25 cellular contexts compared by ENCODE assay signal in the genomic region with DNA sequence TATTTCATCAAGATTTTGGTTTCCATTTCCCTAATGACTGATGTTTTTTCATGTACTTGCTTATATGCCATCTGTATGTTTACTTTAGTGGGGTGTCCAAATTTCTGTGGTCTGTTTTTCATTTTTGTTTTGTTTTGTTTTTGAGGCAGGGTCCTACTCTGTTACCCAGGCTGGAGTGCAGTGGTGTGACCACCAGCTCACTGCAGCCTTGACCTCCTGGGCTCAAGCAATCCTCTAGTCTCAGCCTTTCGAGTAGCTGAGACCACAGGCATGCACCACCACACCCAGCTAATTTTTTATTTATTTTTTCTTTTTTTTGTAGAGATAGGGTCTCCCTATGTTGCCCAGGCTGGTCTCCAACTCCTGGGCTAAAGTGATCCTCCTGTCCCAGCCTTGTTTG.
"Had no signal": no experiment of that assay in that cellular context is flagged by ENCODE, and none has a peak within 500 bp of the region (broad histone marks: within the 10 kb centered on the region; RNA-seq: fewer than 3 reads in every experiment).

No MANE protein-coding gene starts in this region.

- H3K9me3 Mint-ChIP-seq: immature natural killer cell had no signal

- H3K9me3 ChIP-seq: right lobe of liver, testis had no signal

- H3K4me3 Mint-ChIP-seq: activated CD8-positive, alpha-beta T cell treated with anti-CD3 and anti-CD28 coated beads, Interleukin-2, amount 10 ng/mL, durations not matched to agents 7 days and 5 days; activated naive CD8-positive, alpha-beta T cell treated with anti-CD3 and anti-CD28 coated beads, Interleukin-2, amount 50 U/mL, for 24 hours; activated T-helper 1 cell treated with anti-CD3 and anti-CD28 coated beads, Interleukin-12 subunit alpha, Interleukin-12 subunit beta, Interleukin-2, Interleukin-4 antibody, amounts not matched to agents 30 ng/mL and 10 ng/mL and 1 ng/mL, durations not matched to agents 14 hours and 24 hours and 36 hours; immature natural killer cell; nephron progenitor cell; T-cell; T-helper 2 cell treated with Interferon-gamma antibody and Interleukin-4, amounts not matched to agents 5 μg/mL and 100 μg/mL, for 36 hours had no signal

- DNase-seq: activated CD4-positive, alpha-beta T cell treated with anti-CD3 and anti-CD28 coated beads, Interleukin-2, amount 50 U/mL, for 1 hour; activated CD8-positive, alpha-beta T cell treated with anti-CD3 and anti-CD28 coated beads, Interleukin-2, amount 10 ng/mL, durations not matched to agents 7 days and 5 days; activated gamma-delta T cell; activated naive CD4-positive, alpha-beta T cell treated with anti-CD3 and anti-CD28 coated beads, Interleukin-2, amount 50 U/mL, for 16 hours; activated naive CD8-positive, alpha-beta T cell treated with anti-CD3 and anti-CD28 coated beads, Interleukin-2, amount 50 U/mL, for 24 hours; cortex of kidney; foreskin fibroblast; immature natural killer cell; left ventricle myocardium inferior; nephron progenitor cell; right lobe of liver; small intestine; stimulated activated CD4-positive, alpha-beta T cell treated with anti-CD3 and anti-CD28 coated beads, Interleukin-15, amount 100 ng/mL, for 24 hours; stimulated activated CD8-positive, alpha-beta memory T cell treated with anti-CD3 and anti-CD28 coated beads, Interleukin-4, amount 100 ng/mL, for 48 hours; stimulated activated naive CD4-positive, alpha-beta T cell; T-cell; testis; trophoblast cell; uterus had no signal

- ATAC-seq: activated CD4-positive, CD25-positive, alpha-beta regulatory T cell treated with anti-CD3 and anti-CD28 coated beads, Interleukin-2, amount 50 U/mL, for 24 hours; activated CD8-positive, alpha-beta T cell treated with anti-CD3 and anti-CD28 coated beads, Interleukin-2, amount 10 ng/mL, durations not matched to agents 7 days and 5 days; activated naive CD8-positive, alpha-beta T cell treated with anti-CD3 and anti-CD28 coated beads, Interleukin-2, amount 50 U/mL, for 24 hours; right lobe of liver; T-cell had no signal

- H3K4me1 ChIP-seq: right lobe of liver had no signal

- H3K36me3 ChIP-seq: breast epithelium, left ventricle myocardium inferior, right lobe of liver, uterus had no signal

- H3K4me3 ChIP-seq: breast epithelium, left ventricle myocardium inferior, right lobe of liver, testis, uterus had no signal

- H3K4me1 Mint-ChIP-seq: activated naive CD8-positive, alpha-beta T cell treated with anti-CD3 and anti-CD28 coated beads, Interleukin-2, amount 50 U/mL, for 24 hours; immature natural killer cell; T-cell had no signal

- H3K27ac Mint-ChIP-seq: activated CD8-positive, alpha-beta T cell treated with anti-CD3 and anti-CD28 coated beads, Interleukin-2, amount 10 ng/mL, durations not matched to agents 7 days and 5 days; activated naive CD8-positive, alpha-beta T cell treated with anti-CD3 and anti-CD28 coated beads, Interleukin-2, amount 50 U/mL, for 24 hours; activated T-helper 1 cell treated with anti-CD3 and anti-CD28 coated beads, Interleukin-12 subunit alpha, Interleukin-12 subunit beta, Interleukin-2, Interleukin-4 antibody, amounts not matched to agents 30 ng/mL and 10 ng/mL and 1 ng/mL, durations not matched to agents 14 hours and 24 hours and 36 hours; immature natural killer cell; nephron progenitor cell; T-cell; T-helper 2 cell treated with Interferon-gamma antibody and Interleukin-4, amounts not matched to agents 5 μg/mL and 100 μg/mL, for 36 hours had no signal

- H3K27ac ChIP-seq: breast epithelium, epithelial cell of prostate, left ventricle myocardium inferior, right lobe of liver, testis, uterus, VCaP had no signal

- H3K36me3 Mint-ChIP-seq: immature natural killer cell, T-cell had no signal

- H3K27me3 ChIP-seq: breast epithelium, right lobe of liver, testis, uterus had no signal
